In genomic region chr14:103483600-103483999, GRCh38 we compare ENCODE assay signal across 13 cellular contexts. TPM values are rescaled to one million over a fixed set of nuclear protein-coding genes. Genes with fewer than 3 reads are reported as not detected.
DNase-seq lines count a peak whose midpoint lies in the region; ATAC-seq and TF ChIP-seq lines count a peak whose summit lies in the region.
"Had no signal": no experiment of that assay in that cellular context is flagged by ENCODE, and none has a peak within 500 bp of the region (broad histone marks: within the 10 kb centered on the region; RNA-seq: fewer than 3 reads in every experiment).

No MANE protein-coding gene starts in this region.

- no peak for TF ChIP-seq POLR2A in esophagus muscularis mucosa (IDR thresholded peaks at IDR 0.05; ENCODE audit: low read depth)

- no peak overlapping the region for H3K4me3 Mint-ChIP-seq in activated T-helper 17 cell treated with anti-CD3 and anti-CD28 coated beads, Interleukin-2, amount 50 U/mL, for 72 hours
- H3K4me3 Mint-ChIP-seq: activated naive CD4-positive, alpha-beta T cell treated with anti-CD3 and anti-CD28 coated beads for 36 hours; CD4-positive, CD25-positive, alpha-beta regulatory T cell had no signal

- DNase-seq in AG08396 (ENCODE audit: low spot score) (peak; percentile 39), HS-5 (ENCODE audit: low read depth) (peak; percentile 85), fibroblast of villous mesenchyme (ENCODE audit: low read depth) (peak; percentile 67), NCI-H526 (lab: John Stamatoyannopoulos, UW) (no peak), dorsolateral prefrontal cortex (no peak), esophagus muscularis mucosa (ENCODE audit: extremely low spot score) (no peak)
- DNase-seq: activated naive CD4-positive, alpha-beta T cell treated with anti-CD3 and anti-CD28 coated beads for 36 hours; CD4-positive, CD25-positive, alpha-beta regulatory T cell; NCI-H1092; RPMI8226 had no signal

- ATAC-seq in activated T-helper 17 cell treated with anti-CD3 and anti-CD28 coated beads, Interleukin-2, amount 50 U/mL, for 72 hours (replicated peaks) = peak; percentile 21
- ATAC-seq in GM18498 (IDR thresholded peaks at IDR 0.05; ENCODE audit: unreplicated experiment) = no peak

- peaks cover 79% of the 10 kb centered on the region for H3K36me3 Mint-ChIP-seq in activated T-helper 17 cell treated with anti-CD3 and anti-CD28 coated beads, Interleukin-2, amount 50 U/mL, for 72 hours (ENCODE audit: low read depth)

- H3K4me1 Mint-ChIP-seq in activated T-helper 17 cell treated with anti-CD3 and anti-CD28 coated beads, Interleukin-2, amount 50 U/mL, for 72 hours = peaks cover 7% of the 10 kb centered on the region

- peaks cover 0 to 10% (median 5%) of the 10 kb centered on the region in 4 donors for H3K4me1 ChIP-seq in esophagus muscularis mucosa
- H3K4me1 ChIP-seq: HAP-1 had no signal

- intact Hi-C loops in dorsolateral prefrontal cortex (cut with DNase I) = no loop called here
- intact Hi-C loops in esophagus muscularis mucosa (cut with DNase I) = no loop called here

- no peaks in the 10 kb centered on the region for H3K9me3 ChIP-seq in esophagus muscularis mucosa
- H3K9me3 ChIP-seq: HAP-1 had no signal

- H3K9me3 Mint-ChIP-seq in activated T-helper 17 cell treated with anti-CD3 and anti-CD28 coated beads, Interleukin-2, amount 50 U/mL, for 72 hours = no peaks in the 10 kb centered on the region
- H3K9me3 Mint-ChIP-seq: activated naive CD4-positive, alpha-beta T cell treated with anti-CD3 and anti-CD28 coated beads for 36 hours; CD4-positive, CD25-positive, alpha-beta regulatory T cell had no signal

- H3K27me3 Mint-ChIP-seq in activated T-helper 17 cell treated with anti-CD3 and anti-CD28 coated beads, Interleukin-2, amount 50 U/mL, for 72 hours = no peaks in the 10 kb centered on the region
- H3K27me3 Mint-ChIP-seq: CD4-positive, CD25-positive, alpha-beta regulatory T cell had no signal

- H3K27ac ChIP-seq in dorsolateral prefrontal cortex (no peak overlapping the region), esophagus muscularis mucosa (replicated peaks in 1 of 4) (no peak overlapping the region)

- H3K36me3 ChIP-seq in esophagus muscularis mucosa = peaks cover 27 to 92% (median 66%) of the 10 kb centered on the region in 4 donors

- H3K27me3 ChIP-seq in dorsolateral prefrontal cortex = no peaks in the 10 kb centered on the region
- H3K27me3 ChIP-seq in esophagus muscularis mucosa = no peaks in the 10 kb centered on the region

- no peak overlapping the region for H3K27ac Mint-ChIP-seq in activated T-helper 17 cell treated with anti-CD3 and anti-CD28 coated beads, Interleukin-2, amount 50 U/mL, for 72 hours
- H3K27ac Mint-ChIP-seq: activated naive CD4-positive, alpha-beta T cell treated with anti-CD3 and anti-CD28 coated beads for 36 hours had no signal

- TF ChIP-seq CTCF in fibroblast of villous mesenchyme (IDR thresholded peaks at IDR 0.05; ENCODE audit: insufficient read depth, low read depth, low read length) (no peak), dorsolateral prefrontal cortex (IDR thresholded peaks at IDR 0.05 in 54 of 56, conservative IDR thresholded peaks at IDR 0.05 in 2 of 56; ENCODE audit: low read depth in 1 of 56, partially characterized antibody in 56 of 56) (no peak), esophagus muscularis mucosa (IDR thresholded peaks at IDR 0.05) (no peak)

- WGBS in esophagus muscularis mucosa = 49% methylated on average over 5 of the region's 5 CpGs

- TF ChIP-seq EP300 in esophagus muscularis mucosa (IDR thresholded peaks at IDR 0.05) = no peak

- H3K4me3 ChIP-seq in fibroblast of villous mesenchyme (ENCODE audit: low read depth, low read length) = no peak overlapping the region
- no peak overlapping the region for H3K4me3 ChIP-seq in dorsolateral prefrontal cortex
- no peak overlapping the region for H3K4me3 ChIP-seq in esophagus muscularis mucosa
- H3K4me3 ChIP-seq: HAP-1 had no signal

RNA-seq across cellular contexts. Expression of gene CKB, which starts 39.0 kb away (rescaled TPM):
- total RNA-seq in activated T-helper 17 cell treated with anti-CD3 and anti-CD28 coated beads, Interleukin-2, amount 50 U/mL, for 72 hours = 10 to 100 TPM in 1 of 2 donors, 1 to 10 TPM in 1; 4.5 to 13.4 TPM
- 9.0 and 17.7 TPM in 2 replicates for total RNA-seq in fibroblast of villous mesenchyme
- total RNA-seq in dorsolateral prefrontal cortex = 1,000 to 10,000 TPM; 1,109 to 2,418 (median 1,592) TPM
- 1,000 to 10,000 TPM in 3 of 4 donors, 100 to 1,000 TPM in 1; 917 to 1,843 (median 1,284) TPM for total RNA-seq in esophagus muscularis mucosa

RNA-seq across cellular contexts. Expression of gene TRMT61A, which starts 45.4 kb away (rescaled TPM):
- 10 to 100 TPM in 1 of 2 donors, 1 to 10 TPM in 1; 7.0 to 17.2 TPM for total RNA-seq in activated T-helper 17 cell treated with anti-CD3 and anti-CD28 coated beads, Interleukin-2, amount 50 U/mL, for 72 hours
- total RNA-seq in fibroblast of villous mesenchyme (8.2 and 9.7 TPM in 2 replicates), dorsolateral prefrontal cortex (10 to 100 TPM in 119 of 120 experiments, 1 to 10 TPM in 1; 9.8 to 20.3 (median 14.3) TPM), esophagus muscularis mucosa (10 to 100 TPM; 28.7 to 50.0 (median 35.2) TPM)

Comparison
In these comparisons a context has a peak if more than half of its experiments do, and no peak if none do; other contexts are left out.
1. DNase-seq: peak in AG08396 (single experiment), HS-5 (single experiment) and fibroblast of villous mesenchyme (single experiment); none in NCI-H526 (0 of 2), dorsolateral prefrontal cortex (0 of 10) and esophagus muscularis mucosa (single experiment).
2. RNA of gene CKB, which starts 39.0 kb away (total RNA-seq): 1,109 to 2,418 TPM in dorsolateral prefrontal cortex and 917 to 1,843 TPM in esophagus muscularis mucosa; 9.0 to 17.7 TPM in fibroblast of villous mesenchyme and 4.5 to 13.4 TPM in activated T-helper 17 cell treated with anti-CD3 and anti-CD28 coated beads, Interleukin-2, amount 50 U/mL, for 72 hours; every median in the first group is over 10 times any median in the second.